In the genomic region with DNA sequence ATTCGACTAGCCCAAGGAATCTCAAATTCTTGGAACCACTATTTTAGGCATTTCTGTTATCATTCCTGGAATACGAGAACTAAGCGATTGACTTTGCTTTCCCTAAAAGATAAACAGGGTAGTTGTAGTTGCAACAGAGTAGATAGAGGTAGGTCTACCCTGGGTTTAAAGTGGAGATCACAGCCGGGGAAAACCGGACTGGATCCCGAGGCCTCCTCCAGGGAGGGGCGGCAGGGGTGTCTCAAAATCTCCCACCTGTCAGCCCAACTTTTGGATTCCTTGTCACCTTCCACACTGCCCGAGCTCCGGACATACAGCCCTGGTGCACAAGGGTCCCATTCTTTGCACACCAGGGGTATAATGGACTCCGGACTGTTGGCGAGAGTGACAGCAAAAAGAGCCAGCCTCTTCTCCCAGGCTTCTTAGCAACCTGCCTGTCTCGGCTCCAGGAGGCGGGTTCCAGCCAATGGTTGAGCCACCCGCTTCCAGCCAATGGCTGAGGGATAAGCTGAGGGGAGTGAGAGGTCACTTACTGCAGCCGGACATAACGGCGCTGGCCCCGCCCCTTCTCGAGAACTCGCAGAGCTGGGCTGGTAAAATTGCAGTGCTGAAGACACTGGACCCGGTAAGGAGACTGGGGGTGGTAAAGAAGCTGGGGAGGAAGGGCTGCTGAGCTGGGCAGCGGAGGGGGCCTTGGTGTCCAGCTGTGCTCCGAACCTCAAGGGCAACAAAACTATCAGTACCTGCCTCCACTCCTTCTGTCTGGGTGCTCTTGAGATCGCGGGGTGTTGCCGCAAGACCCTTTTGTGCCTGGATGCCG, we compare ENCODE assay signal across 8 cellular contexts. TPM values are rescaled to one million over a fixed set of nuclear protein-coding genes. Genes with fewer than 3 reads are reported as not detected.
A peak's percentile ranks its signal among the peaks of the same experiment; 100 is the strongest.
DNase-seq lines count a peak whose midpoint lies in the region; ATAC-seq and TF ChIP-seq lines count a peak whose summit lies in the region.

A gene (plus strand): TSS at position 562 of the 820 bp plus-strand sequence. CDS start 4,946 bp downstream, outside the sequence.

- ATAC-seq in HG02759 (IDR thresholded peaks at IDR 0.05; ENCODE audit: unreplicated experiment), result peak; percentile 99

- peak; percentile 61 for TF ChIP-seq POLR2A in GM15510 (IDR thresholded peaks at IDR 0.05; ENCODE audit: borderline replicate concordance, extremely low read depth, insufficient read length)

- H3K27ac ChIP-seq in AG04450 (ENCODE audit: low read depth, low read length), result peak within 1 kb of the TSS; percentile 52

- H3K4me1 Mint-ChIP-seq in dendritic cell treated with granulocyte-macrophage colony-stimulating factor and Interleukin-4, amounts not matched to agents 40 ng/mL and 50 ng/mL, for 4 days (ENCODE audit: low read depth), result peaks cover 48% of the 10 kb centered on the region

- intact Hi-C loops in dendritic cell treated with granulocyte-macrophage colony-stimulating factor and Interleukin-4, amounts not matched to agents 40 ng/mL and 50 ng/mL, for 4 days (cut with micrococcal nuclease), result loop anchor here (1.0 to 10.0 kb wide), 3 partner anchors 32 to 108 kb away; a partner anchor contains a TSS

- H3K9me3 Mint-ChIP-seq in dendritic cell treated with granulocyte-macrophage colony-stimulating factor and Interleukin-4, amounts not matched to agents 40 ng/mL and 50 ng/mL, for 4 days, result no peaks in the 10 kb centered on the region

- peak within 1 kb of the TSS; percentile 97 for H3K4me3 ChIP-seq in AG04450 (ENCODE audit: low read depth, low read length)

- peak within 1 kb of the TSS; percentile 88 for H3K27ac Mint-ChIP-seq in dendritic cell treated with granulocyte-macrophage colony-stimulating factor and Interleukin-4, amounts not matched to agents 40 ng/mL and 50 ng/mL, for 4 days

- POLR2A ChIA-PET in AG04450 (lab: Yijun Ruan, JAX), result interaction anchor here (0.6 to 1.1 kb wide), 7 partner anchors 9 to 121 kb away, joined by 3 to 11 read pairs (median 4); a partner anchor contains a TSS

- no peaks in the 10 kb centered on the region for H3K27me3 Mint-ChIP-seq in dendritic cell treated with granulocyte-macrophage colony-stimulating factor and Interleukin-4, amounts not matched to agents 40 ng/mL and 50 ng/mL, for 4 days

- CTCF ChIA-PET in AG04450 (lab: Charles Lee), result interaction anchor here (0.6 to 5.4 kb wide), 41 partner anchors 11 to 259 kb away, joined by 3 to 104 read pairs (median 6); a partner anchor contains a TSS

- DNase-seq in AG04450 (ENCODE audit: low read depth, low spot score), result peak; percentile 94
- peak; percentile 74 for DNase-seq in NCI-H1105 treated with DMSO at 0.1 percent for 48 hours (lab: John Stamatoyannopoulos, UW)
- DNase-seq in SW480 (ENCODE audit: low spot score), result peak; percentile 96
- DNase-seq in kidney tubule cell (ENCODE audit: low spot score), result peak; percentile 97
- DNase-seq in stimulated activated CD4-positive, alpha-beta T cell treated with anti-CD3 and anti-CD28 coated beads, Interleukin-2, amount 100 ng/mL, for 24 hours, result peak; percentile 20 to 51

- peak within 1 kb of the TSS; percentile 93 for H3K4me3 Mint-ChIP-seq in dendritic cell treated with granulocyte-macrophage colony-stimulating factor and Interleukin-4, amounts not matched to agents 40 ng/mL and 50 ng/mL, for 4 days

- H3K27me3 ChIP-seq in AG04450 (ENCODE audit: control insufficient read depth, insufficient read depth, low read length), result no peaks in the 10 kb centered on the region

- peaks cover 78% of the 10 kb centered on the region for H3K36me3 Mint-ChIP-seq in dendritic cell treated with granulocyte-macrophage colony-stimulating factor and Interleukin-4, amounts not matched to agents 40 ng/mL and 50 ng/mL, for 4 days (ENCODE audit: low read depth)

- no peaks in the 10 kb centered on the region for H3K9me3 ChIP-seq in AG04450 (ENCODE audit: control insufficient read depth, insufficient read depth, low read length)

- no peak for TF ChIP-seq CTCF in AG04450 (IDR thresholded peaks at IDR 0.05; ENCODE audit: low read depth, low read length)

RNA-seq across cellular contexts. Expression of the gene that starts here (rescaled TPM):
- 21.0 and 22.8 TPM in 2 replicates for polyA plus RNA-seq in AG04450 (2011; rRNA removed)
- 26.3 and 30.4 TPM in 2 replicates for polyA minus RNA-seq in AG04450 (2011; rRNA and poly(A)+ RNA removed)

Comparison
In these comparisons a context has a peak if more than half of its experiments do, and no peak if none do; other contexts are left out.
1. Peak in every context shown above with its lines: DNase-seq, ATAC-seq, H3K4me3 ChIP-seq and H3K27ac ChIP-seq.
2. DNase-seq: peak in every context shown above with its lines; median percentile 97 in kidney tubule cell; 96 in SW480; 94 in AG04450; 74 in NCI-H1105 treated with DMSO at 0.1 percent for 48 hours; 36 in stimulated activated CD4-positive, alpha-beta T cell treated with anti-CD3 and anti-CD28 coated beads, Interleukin-2, amount 100 ng/mL, for 24 hours.